ENCODE assay signal across 8 cellular contexts in genomic region chr15:78938608-78939488, GRCh38. TPM values are rescaled to one million over a fixed set of nuclear protein-coding genes. Genes with fewer than 3 reads are reported as not detected.
DNase-seq lines count a peak whose midpoint lies in the region; ATAC-seq lines count a peak whose summit lies in the region.

No MANE protein-coding gene starts in this region.

- H3K4me3 Mint-ChIP-seq in activated T-helper 17 cell treated with anti-CD3 and anti-CD28 coated beads, Interleukin-2, amount 50 U/mL, for 72 hours = peak overlapping the region; percentile 90

- H3K36me3 Mint-ChIP-seq in activated T-helper 17 cell treated with anti-CD3 and anti-CD28 coated beads, Interleukin-2, amount 50 U/mL, for 72 hours (ENCODE audit: low read depth) = peaks cover 94% of the 10 kb centered on the region

- DNase-seq in AML-193 (lab: John Stamatoyannopoulos, UW) (peak; percentile 54 to 62), NCI-H1417 (lab: John Stamatoyannopoulos, UW) (no peak), NCI-H2081 (lab: John Stamatoyannopoulos, UW) (no peak), cortex of kidney (lab: John Stamatoyannopoulos, UW) (no peak), NCI-H2029 treated with DMSO at 0.1 percent for 48 hours (lab: John Stamatoyannopoulos, UW) (no peak)

- ATAC-seq in GM19023 (IDR thresholded peaks at IDR 0.05; ENCODE audit: unreplicated experiment) (peak; percentile 55), HG03097 (IDR thresholded peaks at IDR 0.05; ENCODE audit: low FRiP score, unreplicated experiment) (peak; percentile 74)
- ATAC-seq in activated T-helper 17 cell treated with anti-CD3 and anti-CD28 coated beads, Interleukin-2, amount 50 U/mL, for 72 hours (replicated peaks) = peak; percentile 77

- H3K9me3 Mint-ChIP-seq in activated T-helper 17 cell treated with anti-CD3 and anti-CD28 coated beads, Interleukin-2, amount 50 U/mL, for 72 hours = peaks cover 5% of the 10 kb centered on the region

- peak overlapping the region; percentile 97 for H3K27ac Mint-ChIP-seq in activated T-helper 17 cell treated with anti-CD3 and anti-CD28 coated beads, Interleukin-2, amount 50 U/mL, for 72 hours

- H3K27me3 Mint-ChIP-seq in activated T-helper 17 cell treated with anti-CD3 and anti-CD28 coated beads, Interleukin-2, amount 50 U/mL, for 72 hours = no peaks in the 10 kb centered on the region

- peaks cover 31% of the 10 kb centered on the region for H3K4me1 Mint-ChIP-seq in activated T-helper 17 cell treated with anti-CD3 and anti-CD28 coated beads, Interleukin-2, amount 50 U/mL, for 72 hours

RNA-seq across cellular contexts. Expression of gene CTSH, which starts 6.0 kb away (rescaled TPM):
- total RNA-seq in activated T-helper 17 cell treated with anti-CD3 and anti-CD28 coated beads, Interleukin-2, amount 50 U/mL, for 72 hours = 100 to 1,000 TPM; 306 to 503 TPM

Comparison
In these comparisons a context has a peak if more than half of its experiments do, and no peak if none do; other contexts are left out.
1. DNase-seq: peak in AML-193 (2 of 2); none in NCI-H1417 (0 of 3), NCI-H2081 (0 of 2), cortex of kidney (single experiment) and NCI-H2029 treated with DMSO at 0.1 percent for 48 hours (single experiment).
2. Peak in every context shown above with its lines, with median percentiles within 50 percentile points of each other: ATAC-seq.